Comparison of ENCODE assay signal across 9 cellular contexts in genomic region chr18:31680836-31681568, GRCh38. TPM values are rescaled to one million over a fixed set of nuclear protein-coding genes. Genes with fewer than 3 reads are reported as not detected.
DNase-seq lines count a peak whose midpoint lies in the region; ATAC-seq, FAIRE-seq and TF ChIP-seq lines count a peak whose summit lies in the region.
"Had no signal": no experiment of that assay in that cellular context is flagged by ENCODE, and none has a peak within 500 bp of the region (broad histone marks: within the 10 kb centered on the region; RNA-seq: fewer than 3 reads in every experiment).

No MANE protein-coding gene starts in this region.

- H3F3A ChIP-seq in DOHH2 (ENCODE audit: control insufficient read depth, insufficient read depth), result 0 out of 2 replicates have a peak, but pooled peaks cover 8% of the 10 kb centered on the region
- H3F3A ChIP-seq in SU-DHL-6 (ENCODE audit: insufficient read depth), result peaks cover 20% of the 10 kb centered on the region

- H3K27ac Mint-ChIP-seq in stimulated activated memory B cell treated with anti-CD40 and anti-IgM and Interleukin-4, amounts not matched to agents 10 μg/mL and 1 μg/mL and 100 μg/mL, for 72 hours, result no peak overlapping the region
- H3K27ac Mint-ChIP-seq: activated naive CD8-positive, alpha-beta T cell treated with anti-CD3 and anti-CD28 coated beads, Interleukin-2, amount 10 ng/mL, durations not matched to agents 7 days and 5 days had no signal

- TF ChIP-seq POLR2A in HepG2 (IDR thresholded peaks at IDR 0.05; ENCODE audit: insufficient read depth in 1 of 2, low read depth in 2 of 2, low read length in 2 of 2) (no peak), prostate gland (IDR thresholded peaks at IDR 0.05) (no peak)

- DNase-seq in HepG2 (ENCODE audit: low spot score) (no peak), prostate gland (ENCODE audit: low spot score) (no peak)
- DNase-seq: activated naive CD8-positive, alpha-beta T cell treated with anti-CD3 and anti-CD28 coated beads, Interleukin-2, amount 10 ng/mL, durations not matched to agents 7 days and 5 days had no signal

- TF ChIP-seq EP300 in HepG2 (IDR thresholded peaks at IDR 0.05; ENCODE audit: low read depth in 2 of 2, low read length in 2 of 2) (no peak), HepG2 (CRISPR knock-in tag; IDR thresholded peaks at IDR 0.05; ENCODE audit: borderline replicate concordance) (no peak)

- H3K9me3 ChIP-seq in DOHH2 (ENCODE audit: control insufficient read depth, insufficient read depth, low read length), result no peaks in the 10 kb centered on the region
- H3K9me3 ChIP-seq in SU-DHL-6 (ENCODE audit: insufficient read depth, low read length), result no peaks in the 10 kb centered on the region
- no peaks in the 10 kb centered on the region for H3K9me3 ChIP-seq in HepG2 (ENCODE audit: low read length)
- no peaks in the 10 kb centered on the region for H3K9me3 ChIP-seq in prostate gland

- H3K9me3 Mint-ChIP-seq in stimulated activated memory B cell treated with anti-CD40 and anti-IgM and Interleukin-4, amounts not matched to agents 10 μg/mL and 1 μg/mL and 100 μg/mL, for 72 hours, result no peaks in the 10 kb centered on the region
- H3K9me3 Mint-ChIP-seq: activated naive CD8-positive, alpha-beta T cell treated with anti-CD3 and anti-CD28 coated beads, Interleukin-2, amount 10 ng/mL, durations not matched to agents 7 days and 5 days had no signal

- H3K9me2 ChIP-seq in DOHH2 (replicated peaks; ENCODE audit: control insufficient read depth, low read length) (no peaks in the 10 kb centered on the region), SU-DHL-6 (replicated peaks; ENCODE audit: insufficient read depth, low read length) (no peaks in the 10 kb centered on the region)

- 43% methylated on average over 2 of the region's 2 CpGs for WGBS in HepG2 (ENCODE audit: low lambda C conversion rate)
- WGBS in prostate gland, result 64% methylated on average over 2 of the region's 2 CpGs

- FAIRE-seq in HepG2 (lab: Jason Lieb, UNC), result peak; percentile 54

- TF ChIP-seq CTCF in DOHH2 (IDR thresholded peaks at IDR 0.05; ENCODE audit: low read depth, low read length, poor library complexity, severe bottlenecking), result peak; percentile 49
- TF ChIP-seq CTCF in SU-DHL-6 (IDR thresholded peaks at IDR 0.05; ENCODE audit: insufficient read depth, low read length, poor library complexity, severe bottlenecking), result peak; percentile 44
- peak; percentile 36 for TF ChIP-seq CTCF in HepG2 (CRISPR knock-in tag; IDR thresholded peaks at IDR 0.05)
- no peak for TF ChIP-seq CTCF in prostate gland (IDR thresholded peaks at IDR 0.05)

- H3K27ac ChIP-seq in DOHH2 (ENCODE audit: low read depth, low read length), result no peak overlapping the region
- no peak overlapping the region for H3K27ac ChIP-seq in SU-DHL-6 (ENCODE audit: low read depth, low read length)
- no peak overlapping the region for H3K27ac ChIP-seq in HepG2 (ENCODE audit: extremely low read length, insufficient read depth, low read length)
- H3K27ac ChIP-seq in prostate gland, result no peak overlapping the region

- no peaks in the 10 kb centered on the region for H3K36me3 Mint-ChIP-seq in stimulated activated memory B cell treated with anti-CD40 and anti-IgM and Interleukin-4, amounts not matched to agents 10 μg/mL and 1 μg/mL and 100 μg/mL, for 72 hours
- H3K36me3 Mint-ChIP-seq: activated naive CD8-positive, alpha-beta T cell treated with anti-CD3 and anti-CD28 coated beads, Interleukin-2, amount 10 ng/mL, durations not matched to agents 7 days and 5 days had no signal

- CTCF ChIA-PET in HepG2 (lab: Yijun Ruan, JAX; ENCODE audit: low intra/inter-chr PET ratio, low total read pairs), result no interaction called here

- H3K4me1 Mint-ChIP-seq in stimulated activated memory B cell treated with anti-CD40 and anti-IgM and Interleukin-4, amounts not matched to agents 10 μg/mL and 1 μg/mL and 100 μg/mL, for 72 hours, result peaks cover 9% of the 10 kb centered on the region

- TF ChIP-seq RAD21 in HepG2 (CRISPR knock-in tag; IDR thresholded peaks at IDR 0.05), result no peak

- ATAC-seq in GM21786 (IDR thresholded peaks at IDR 0.05; ENCODE audit: unreplicated experiment) (peak; percentile 21), HepG2 (peak; percentile 48), HG02763 (IDR thresholded peaks at IDR 0.05; ENCODE audit: unreplicated experiment) (no peak), HG03457 (IDR thresholded peaks at IDR 0.05; ENCODE audit: unreplicated experiment) (no peak)
- ATAC-seq in stimulated activated memory B cell treated with anti-CD40 and anti-IgM and Interleukin-4, amounts not matched to agents 10 μg/mL and 1 μg/mL and 100 μg/mL, for 72 hours, result no peak

- in situ Hi-C loops in HepG2 (cut with HindIII; ENCODE audit: extremely low pct_ligation_motif_present, low pct_unique_long_range_greater_than_20kb), result no loop called here

- H3K4me2 ChIP-seq in DOHH2 (ENCODE audit: low read length) (0 out of 2 replicates have a peak overlapping the region, but pooled peaks have one; percentile 11), SU-DHL-6 (ENCODE audit: low read depth, low read length, poor library complexity, severe bottlenecking) (no peak overlapping the region), HepG2 (ENCODE audit: low read depth, low read length) (no peak overlapping the region)

- H3K9ac ChIP-seq in SU-DHL-6 (ENCODE audit: low read length) (no peak overlapping the region), HepG2 (ENCODE audit: insufficient read depth, low read depth, low read length) (no peak overlapping the region)

- H3K27me3 ChIP-seq in DOHH2 (ENCODE audit: control insufficient read depth, low read length), result peaks cover 3% of the 10 kb centered on the region; the same call in 1 of the 2 replicates
- H3K27me3 ChIP-seq in SU-DHL-6 (ENCODE audit: low read length), result no peaks in the 10 kb centered on the region
- H3K27me3 ChIP-seq in HepG2 (ENCODE audit: control insufficient read depth in 1 of 2, insufficient read depth in 2 of 2, low read length in 2 of 2), result no peaks in the 10 kb centered on the region
- H3K27me3 ChIP-seq in prostate gland (replicated peaks; ENCODE audit: insufficient read depth), result no peaks in the 10 kb centered on the region

- H3K36me3 ChIP-seq in DOHH2 (ENCODE audit: control insufficient read depth, low read length) (no peaks in the 10 kb centered on the region), SU-DHL-6 (ENCODE audit: low read length) (no peaks in the 10 kb centered on the region), HepG2 (replicated peaks in 1 of 2; ENCODE audit: control insufficient read depth in 1 of 2, insufficient read depth in 2 of 2, low read length in 2 of 2) (no peaks in the 10 kb centered on the region), prostate gland (no peaks in the 10 kb centered on the region)

- H3K4me1 ChIP-seq in DOHH2 (ENCODE audit: control insufficient read depth, low read length) (peaks cover 21% of the 10 kb centered on the region), HepG2 (ENCODE audit: insufficient read depth, low read length) (peaks cover 22% of the 10 kb centered on the region), prostate gland (replicated peaks) (no peaks in the 10 kb centered on the region)

- intact Hi-C loops in HepG2 (cut with micrococcal nuclease; ENCODE audit: unreplicated experiment), result loop anchor here (10.0 kb wide), 1 partner anchor 86 kb away; the partner anchor contains the start of gene TTR
- intact Hi-C loops in prostate gland (cut with DNase I), result loop anchor here (5.0 kb wide), 2 partner anchors 39 to 41 kb away; no protein-coding TSS in a partner anchor

- no peak overlapping the region for H3K4me3 ChIP-seq in DOHH2 (ENCODE audit: low read length)
- H3K4me3 ChIP-seq in SU-DHL-6 (ENCODE audit: insufficient read depth, low read length, poor library complexity, severe bottlenecking), result no peak overlapping the region
- H3K4me3 ChIP-seq in HepG2 (replicated peaks in 1 of 3; ENCODE audit: insufficient read depth in 1 of 3, low read depth in 2 of 3, low read length in 3 of 3), result no peak overlapping the region
- no peak overlapping the region for H3K4me3 ChIP-seq in prostate gland

- H2AFZ ChIP-seq in SU-DHL-6 (ENCODE audit: low read depth, low read length, severe bottlenecking) (no peak overlapping the region), HepG2 (ENCODE audit: low read length) (no peak overlapping the region)

- BruUV-seq in HepG2 (replicated peaks; lab: Mats Ljungman, UMichigan), result no TSS peak

- H4K20me1 ChIP-seq in DOHH2 (ENCODE audit: control insufficient read depth, insufficient read depth, low read depth, low read length), result no peaks in the 10 kb centered on the region
- peaks cover 12% of the 10 kb centered on the region; the same call in 1 of the 2 replicates for H4K20me1 ChIP-seq in SU-DHL-6 (ENCODE audit: low read depth, low read length)
- H4K20me1 ChIP-seq in HepG2 (ENCODE audit: insufficient read depth, low read length), result no peaks in the 10 kb centered on the region

- H3K79me2 ChIP-seq in DOHH2 (ENCODE audit: control insufficient read depth, low read length), result peaks cover 76% of the 10 kb centered on the region
- no peaks in the 10 kb centered on the region for H3K79me2 ChIP-seq in SU-DHL-6 (ENCODE audit: insufficient read depth, low read length)
- H3K79me2 ChIP-seq in HepG2 (ENCODE audit: insufficient read depth, low read length), result no peaks in the 10 kb centered on the region

- POLR2A ChIA-PET in HepG2 (lab: Yijun Ruan, JAX), result no interaction called here

- H3K4me3 Mint-ChIP-seq in stimulated activated memory B cell treated with anti-CD40 and anti-IgM and Interleukin-4, amounts not matched to agents 10 μg/mL and 1 μg/mL and 100 μg/mL, for 72 hours, result no peak overlapping the region
- H3K4me3 Mint-ChIP-seq: activated naive CD8-positive, alpha-beta T cell treated with anti-CD3 and anti-CD28 coated beads, Interleukin-2, amount 10 ng/mL, durations not matched to agents 7 days and 5 days had no signal

- peaks cover 36% of the 10 kb centered on the region for H3K27me3 Mint-ChIP-seq in stimulated activated memory B cell treated with anti-CD40 and anti-IgM and Interleukin-4, amounts not matched to agents 10 μg/mL and 1 μg/mL and 100 μg/mL, for 72 hours

RNA-seq across cellular contexts. Expression of gene B4GALT6, which starts 3.4 kb away (rescaled TPM):
- total RNA-seq in HepG2 (2016; rRNA removed; fragmentation: Illumina TruSeq; extraction: Trizol) (3.3 and 3.8 TPM in 2 replicates), prostate gland (1 to 10 TPM; 3.5 to 9.0 TPM)
- 10.3 and 13.5 TPM in 2 replicates for total RNA-seq in HepG2 (2016; cell fraction: cytosol; rRNA removed; fragmentation: Illumina TruSeq; extraction: Trizol; ENCODE audit: low read depth)
- 3.9 and 4.3 TPM in 2 replicates for total RNA-seq in HepG2 (2016; cell fraction: insoluble cytoplasmic fraction; rRNA removed; fragmentation: Illumina TruSeq; extraction: Trizol)
- 6.0 and 6.3 TPM in 2 replicates for total RNA-seq in HepG2 (2016; cell fraction: membrane; rRNA removed; fragmentation: Illumina TruSeq; extraction: Trizol)
- 5.8 and 6.8 TPM in 2 replicates for total RNA-seq in HepG2 (2016; cell fraction: nucleus; rRNA removed; fragmentation: Illumina TruSeq; extraction: Trizol)
- polyA plus RNA-seq in HepG2 (2011; rRNA removed), result 1.7 and 1.9 TPM in 2 replicates
- 0.46 and 1.1 TPM in 2 replicates for polyA plus RNA-seq in HepG2 (2011; cell fraction: cytosol; rRNA removed)
- polyA plus RNA-seq in HepG2 (2011; cell fraction: nucleus; rRNA removed), result 0.99 and 1.1 TPM in 2 replicates
- polyA plus RNA-seq in HepG2 (2012), result 2.0 and 3.5 TPM in 2 replicates
- polyA plus RNA-seq in HepG2 (2016; cell fraction: cytosol; fragmentation: Illumina TruSeq; extraction: Trizol; ENCODE audit: low read depth), result 0.20 and 0.28 TPM in 2 replicates
- polyA plus RNA-seq in HepG2 (2016; cell fraction: insoluble cytoplasmic fraction; fragmentation: Illumina TruSeq; extraction: Trizol; ENCODE audit: low read depth), result 6.0 and 6.7 TPM in 2 replicates
- 2.4 and 2.6 TPM in 2 replicates for polyA plus RNA-seq in HepG2 (2016; cell fraction: membrane; fragmentation: Illumina TruSeq; extraction: Trizol; ENCODE audit: low read depth)
- polyA plus RNA-seq in HepG2 (2016; cell fraction: nucleus; fragmentation: Illumina TruSeq; extraction: Trizol; ENCODE audit: insufficient read depth, low read depth), result 7.6 and 8.3 TPM in 2 replicates
- polyA minus RNA-seq in HepG2 (2011; rRNA and poly(A)+ RNA removed; ENCODE audit: low replicate concordance), result 0.70 and 1.8 TPM in 2 replicates
- polyA minus RNA-seq in HepG2 (2011; cell fraction: cytosol; rRNA and poly(A)+ RNA removed), result 1.6 and 3.3 TPM in 2 replicates
- polyA minus RNA-seq in HepG2 (2011; cell fraction: nucleus; rRNA and poly(A)+ RNA removed), result 2.8 and 4.8 TPM in 2 replicates

Comparison
In these comparisons a context has a peak if more than half of its experiments do, and no peak if none do; other contexts are left out.
1. CTCF ChIP-seq: peak in DOHH2 (single experiment), SU-DHL-6 (single experiment) and HepG2 (single experiment); none in prostate gland (0 of 4).
2. ATAC-seq: peak in GM21786 (single experiment) and HepG2 (single experiment); none in HG02763 (single experiment), HG03457 (single experiment) and stimulated activated memory B cell treated with anti-CD40 and anti-IgM and Interleukin-4, amounts not matched to agents 10 μg/mL and 1 μg/mL and 100 μg/mL, for 72 hours (single experiment).